ENCODE assay signal across 1 cellular context in the genomic region with DNA sequence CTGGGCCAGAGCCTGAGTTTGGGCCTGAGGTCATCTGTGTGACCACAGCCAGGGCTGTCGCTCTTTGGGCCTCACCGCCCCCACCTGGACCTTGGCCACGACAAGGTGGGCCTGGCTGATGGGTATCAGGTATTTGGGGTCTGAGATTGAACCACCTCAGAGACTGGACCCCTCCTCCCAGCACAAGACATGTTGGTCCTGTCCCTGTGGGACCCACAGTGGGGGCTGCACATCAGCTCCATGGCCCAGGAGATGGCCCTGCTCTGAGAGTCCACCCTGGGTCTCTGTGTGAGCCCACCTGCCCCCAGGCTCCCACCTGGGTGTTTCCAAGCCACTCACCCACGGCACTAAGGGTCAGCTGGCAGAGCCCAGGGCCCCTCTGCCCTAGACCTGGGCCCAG.
TF ChIP-seq lines count a peak whose summit lies in the region.

No MANE protein-coding gene starts in this region.

TF ChIP-seq in WTC11, 78 proteins besides CTCF, POLR2A, EP300 and RAD21 (continued from another document):
- TF ChIP-seq, protein P1, sequence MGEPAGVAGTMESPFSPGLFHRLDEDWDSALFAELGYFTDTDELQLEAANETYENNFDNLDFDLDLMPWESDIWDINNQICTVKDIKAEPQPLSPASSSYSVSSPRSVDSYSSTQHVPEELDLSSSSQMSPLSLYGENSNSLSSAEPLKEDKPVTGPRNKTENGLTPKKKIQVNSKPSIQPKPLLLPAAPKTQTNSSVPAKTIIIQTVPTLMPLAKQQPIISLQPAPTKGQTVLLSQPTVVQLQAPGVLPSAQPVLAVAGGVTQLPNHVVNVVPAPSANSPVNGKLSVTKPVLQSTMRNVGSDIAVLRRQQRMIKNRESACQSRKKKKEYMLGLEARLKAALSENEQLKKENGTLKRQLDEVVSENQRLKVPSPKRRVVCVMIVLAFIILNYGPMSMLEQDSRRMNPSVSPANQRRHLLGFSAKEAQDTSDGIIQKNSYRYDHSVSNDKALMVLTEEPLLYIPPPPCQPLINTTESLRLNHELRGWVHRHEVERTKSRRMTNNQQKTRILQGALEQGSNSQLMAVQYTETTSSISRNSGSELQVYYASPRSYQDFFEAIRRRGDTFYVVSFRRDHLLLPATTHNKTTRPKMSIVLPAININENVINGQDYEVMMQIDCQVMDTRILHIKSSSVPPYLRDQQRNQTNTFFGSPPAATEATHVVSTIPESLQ (CRISPR knock-in tag; IDR thresholded peaks at IDR 0.05) = no peak
TF ChIP-seq in WTC11: peak in this region for 0.
